In genomic region chr3:195208183-195208582, GRCh38 we compare ENCODE assay signal across 9 cellular contexts.
DNase-seq lines count a peak whose midpoint lies in the region; ATAC-seq and TF ChIP-seq lines count a peak whose summit lies in the region.
"Had no signal": no experiment of that assay in that cellular context is flagged by ENCODE, and none has a peak within 500 bp of the region (broad histone marks: within the 10 kb centered on the region; RNA-seq: fewer than 3 reads in every experiment).

No MANE protein-coding gene starts in this region.

- no peaks in the 10 kb centered on the region for H4K20me1 ChIP-seq in fibroblast of lung (ENCODE audit: control insufficient read depth, extremely low read depth, insufficient read depth, low read length)

- TF ChIP-seq CTCF in GM12864 (IDR thresholded peaks at IDR 0.05; ENCODE audit: low read depth, low read length, missing control alignments) = no peak
- no peak for TF ChIP-seq CTCF in fibroblast of lung (conservative IDR thresholded peaks at IDR 0.05 in 1 of 2, IDR thresholded peaks at IDR 0.05 in 1 of 2; ENCODE audit: low read depth in 1 of 2, low read length in 2 of 2)
- TF ChIP-seq CTCF in endodermal cell (conservative IDR thresholded peaks at IDR 0.05) = no peak

- DNase-seq in GM12864 (ENCODE audit: low read depth) (peak; percentile 75), fibroblast of lung (ENCODE audit: low read depth in 2 of 2) (no peak), endodermal cell (no peak), HK-2 (ENCODE audit: unreplicated experiment) (no peak), SW 1271 (lab: John Stamatoyannopoulos, UW) (no peak), NCI-H2081 treated with DMSO at 0.1 percent for 48 hours (lab: John Stamatoyannopoulos, UW) (no peak)

- H3K4me1 ChIP-seq in fibroblast of lung (ENCODE audit: control insufficient read depth, extremely low read depth, insufficient read depth, low read length) (peaks cover 48% of the 10 kb centered on the region), endodermal cell (ENCODE audit: control insufficient read depth, insufficient read depth, low read length) (peaks cover 16% of the 10 kb centered on the region)

- no peak overlapping the region for H3K4me3 Mint-ChIP-seq in endodermal cell

- H3K4me3 ChIP-seq in GM12864 (ENCODE audit: low read depth, low read length) (no peak overlapping the region; the same call in 1 of the 2 replicates), fibroblast of lung (replicated peaks in 1 of 4; ENCODE audit: control extremely low read depth in 1 of 4, insufficient read depth in 1 of 4, low read depth in 3 of 4, low read length in 4 of 4) (no peak overlapping the region), endodermal cell (ENCODE audit: low read length) (no peak overlapping the region)
- H3K4me3 ChIP-seq: SJSA1 had no signal

- WGBS in endodermal cell (ENCODE audit: insufficient coverage in 1 of 2, insufficient read length in 1 of 2), 2 experiments = 87 to 93% methylated on average over 5 to 9 of the region's 9 CpGs

- H3K27ac ChIP-seq in fibroblast of lung (ENCODE audit: insufficient read depth, low read length) = peak overlapping the region; percentile 34
- H3K27ac ChIP-seq in endodermal cell (ENCODE audit: low read depth, low read length) = no peak overlapping the region
- H3K27ac ChIP-seq: SJSA1 had no signal

- peaks cover 2% of the 10 kb centered on the region for H3K9me3 Mint-ChIP-seq in endodermal cell

- peaks cover 16% of the 10 kb centered on the region for H3K79me2 ChIP-seq in fibroblast of lung (ENCODE audit: control insufficient read depth, insufficient read depth, low read length)

- H3K27ac Mint-ChIP-seq in endodermal cell = no peak overlapping the region

- no peaks in the 10 kb centered on the region for H3K9me3 ChIP-seq in fibroblast of lung (ENCODE audit: control insufficient read depth, insufficient read depth, low read depth, low read length)
- H3K9me3 ChIP-seq in endodermal cell (ENCODE audit: control insufficient read depth, low read length) = peaks cover 17% of the 10 kb centered on the region
- H3K9me3 ChIP-seq: SJSA1 had no signal

- H3K4me2 ChIP-seq in fibroblast of lung (ENCODE audit: extremely low read depth, insufficient read depth, low read length) = peak overlapping the region; percentile 30

- ATAC-seq in GM19397 (IDR thresholded peaks at IDR 0.05; ENCODE audit: unreplicated experiment) = peak; percentile 80
- peak; percentile 73 for ATAC-seq in HG03135 (IDR thresholded peaks at IDR 0.05; ENCODE audit: unreplicated experiment)

- H2AFZ ChIP-seq in fibroblast of lung (ENCODE audit: low read length) = no peak overlapping the region

- H3K27me3 ChIP-seq in fibroblast of lung (ENCODE audit: control insufficient read depth, insufficient read depth, low read length) (no peaks in the 10 kb centered on the region), endodermal cell (ENCODE audit: control insufficient read depth, insufficient read depth, low read length, poor library complexity, severe bottlenecking) (no peaks in the 10 kb centered on the region)
- H3K27me3 ChIP-seq: SJSA1 had no signal

- no peaks in the 10 kb centered on the region for H3K36me3 ChIP-seq in fibroblast of lung (ENCODE audit: control insufficient read depth, insufficient read depth, low read length)
- H3K36me3 ChIP-seq in endodermal cell (ENCODE audit: control insufficient read depth, insufficient read depth, low read length) = peaks cover 13% of the 10 kb centered on the region
- H3K36me3 ChIP-seq: SJSA1 had no signal

- peaks cover 28% of the 10 kb centered on the region for H3K36me3 Mint-ChIP-seq in endodermal cell (ENCODE audit: low read depth)

- no peaks in the 10 kb centered on the region for H3K27me3 Mint-ChIP-seq in endodermal cell (ENCODE audit: insufficient read depth)

- H3K9ac ChIP-seq in fibroblast of lung (ENCODE audit: insufficient read depth, low read length) (no peak overlapping the region), endodermal cell (ENCODE audit: extremely low read depth, low read length, poor library complexity, severe bottlenecking) (no peak overlapping the region)

- peaks cover 27% of the 10 kb centered on the region for H3K4me1 Mint-ChIP-seq in endodermal cell
